In the genomic region with DNA sequence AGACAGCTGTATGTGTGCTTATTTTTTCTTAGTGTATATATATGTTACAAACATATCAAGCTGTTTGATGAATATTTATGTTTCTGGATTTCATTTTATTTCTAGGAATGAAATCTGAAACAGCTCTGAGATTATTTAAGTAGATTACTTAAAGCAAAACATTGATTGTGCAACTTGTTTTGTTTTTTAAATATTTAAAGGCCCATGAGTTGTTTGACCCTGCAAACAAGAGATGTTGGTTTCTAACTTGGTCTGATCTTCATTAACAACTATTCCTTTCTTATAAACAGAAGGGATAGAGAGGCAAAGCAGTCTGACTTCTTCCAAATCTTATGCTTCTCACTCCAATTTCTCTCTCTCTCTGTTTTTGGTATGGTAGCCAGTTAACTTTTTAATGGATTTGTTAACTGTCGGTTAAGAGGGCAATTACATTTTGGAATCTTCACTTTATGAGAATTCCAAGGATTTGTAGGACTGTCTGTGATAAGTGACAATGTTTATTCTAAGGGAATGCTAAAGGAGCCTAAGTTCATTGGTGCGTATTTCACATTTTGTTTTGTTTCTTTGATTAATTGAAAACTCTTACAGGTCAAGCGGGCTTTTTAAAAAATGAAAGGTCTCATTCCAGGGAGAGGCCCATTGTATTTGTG, we compare ENCODE assay signal across 2 cellular contexts.
A peak's percentile ranks its signal among the peaks of the same experiment; 100 is the strongest.
TF ChIP-seq lines count a peak whose summit lies in the region.

No MANE protein-coding gene starts in this region.

TF ChIP-seq in IMR-90, 13 proteins besides CTCF, POLR2A, EP300 and RAD21:
- TF ChIP-seq MAFK (IDR thresholded peaks at IDR 0.05; ENCODE audit: low read depth, low read length) (no peak), CEBPB (IDR thresholded peaks at IDR 0.05; ENCODE audit: low read depth, low read length) (peak; percentile 49), SMC3 (IDR thresholded peaks at IDR 0.05; ENCODE audit: low read depth, low read length) (no peak), MAZ (IDR thresholded peaks at IDR 0.05; ENCODE audit: borderline replicate concordance, low read depth, low read length) (no peak), RFX5 (IDR thresholded peaks at IDR 0.05; ENCODE audit: low read depth, low read length) (no peak), FOS (IDR thresholded peaks at IDR 0.05; ENCODE audit: low read depth, low read length) (no peak)

TF ChIP-seq in K562, 482 proteins besides CTCF, POLR2A, EP300 and RAD21:
- TF ChIP-seq, protein P1, sequence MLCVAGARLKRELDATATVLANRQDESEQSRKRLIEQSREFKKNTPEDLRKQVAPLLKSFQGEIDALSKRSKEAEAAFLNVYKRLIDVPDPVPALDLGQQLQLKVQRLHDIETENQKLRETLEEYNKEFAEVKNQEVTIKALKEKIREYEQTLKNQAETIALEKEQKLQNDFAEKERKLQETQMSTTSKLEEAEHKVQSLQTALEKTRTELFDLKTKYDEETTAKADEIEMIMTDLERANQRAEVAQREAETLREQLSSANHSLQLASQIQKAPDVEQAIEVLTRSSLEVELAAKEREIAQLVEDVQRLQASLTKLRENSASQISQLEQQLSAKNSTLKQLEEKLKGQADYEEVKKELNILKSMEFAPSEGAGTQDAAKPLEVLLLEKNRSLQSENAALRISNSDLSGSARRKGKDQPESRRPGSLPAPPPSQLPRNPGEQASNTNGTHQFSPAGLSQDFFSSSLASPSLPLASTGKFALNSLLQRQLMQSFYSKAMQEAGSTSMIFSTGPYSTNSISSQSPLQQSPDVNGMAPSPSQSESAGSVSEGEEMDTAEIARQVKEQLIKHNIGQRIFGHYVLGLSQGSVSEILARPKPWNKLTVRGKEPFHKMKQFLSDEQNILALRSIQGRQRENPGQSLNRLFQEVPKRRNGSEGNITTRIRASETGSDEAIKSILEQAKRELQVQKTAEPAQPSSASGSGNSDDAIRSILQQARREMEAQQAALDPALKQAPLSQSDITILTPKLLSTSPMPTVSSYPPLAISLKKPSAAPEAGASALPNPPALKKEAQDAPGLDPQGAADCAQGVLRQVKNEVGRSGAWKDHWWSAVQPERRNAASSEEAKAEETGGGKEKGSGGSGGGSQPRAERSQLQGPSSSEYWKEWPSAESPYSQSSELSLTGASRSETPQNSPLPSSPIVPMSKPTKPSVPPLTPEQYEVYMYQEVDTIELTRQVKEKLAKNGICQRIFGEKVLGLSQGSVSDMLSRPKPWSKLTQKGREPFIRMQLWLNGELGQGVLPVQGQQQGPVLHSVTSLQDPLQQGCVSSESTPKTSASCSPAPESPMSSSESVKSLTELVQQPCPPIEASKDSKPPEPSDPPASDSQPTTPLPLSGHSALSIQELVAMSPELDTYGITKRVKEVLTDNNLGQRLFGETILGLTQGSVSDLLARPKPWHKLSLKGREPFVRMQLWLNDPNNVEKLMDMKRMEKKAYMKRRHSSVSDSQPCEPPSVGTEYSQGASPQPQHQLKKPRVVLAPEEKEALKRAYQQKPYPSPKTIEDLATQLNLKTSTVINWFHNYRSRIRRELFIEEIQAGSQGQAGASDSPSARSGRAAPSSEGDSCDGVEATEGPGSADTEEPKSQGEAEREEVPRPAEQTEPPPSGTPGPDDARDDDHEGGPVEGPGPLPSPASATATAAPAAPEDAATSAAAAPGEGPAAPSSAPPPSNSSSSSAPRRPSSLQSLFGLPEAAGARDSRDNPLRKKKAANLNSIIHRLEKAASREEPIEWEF (CRISPR knock-in tag; IDR thresholded peaks at IDR 0.05) = no peak
- TF ChIP-seq CEBPG (CRISPR knock-in tag; IDR thresholded peaks at IDR 0.05) (no peak), CEBPG (tag; conservative IDR thresholded peaks at IDR 0.05 in 1 of 2, IDR thresholded peaks at IDR 0.05 in 1 of 2) (0 out of 4 replicates have a peak, but pooled peaks of 1 of the 2 experiments have one; percentile 29), CREM (IDR thresholded peaks at IDR 0.05; ENCODE audit: low read depth) (no peak), CEBPB (tag; IDR thresholded peaks at IDR 0.05) (peak; percentile 40), TSC22D4 (tag; IDR thresholded peaks at IDR 0.05) (no peak)
